Comparison of ENCODE assay signal across 17 cellular contexts in the genomic region with DNA sequence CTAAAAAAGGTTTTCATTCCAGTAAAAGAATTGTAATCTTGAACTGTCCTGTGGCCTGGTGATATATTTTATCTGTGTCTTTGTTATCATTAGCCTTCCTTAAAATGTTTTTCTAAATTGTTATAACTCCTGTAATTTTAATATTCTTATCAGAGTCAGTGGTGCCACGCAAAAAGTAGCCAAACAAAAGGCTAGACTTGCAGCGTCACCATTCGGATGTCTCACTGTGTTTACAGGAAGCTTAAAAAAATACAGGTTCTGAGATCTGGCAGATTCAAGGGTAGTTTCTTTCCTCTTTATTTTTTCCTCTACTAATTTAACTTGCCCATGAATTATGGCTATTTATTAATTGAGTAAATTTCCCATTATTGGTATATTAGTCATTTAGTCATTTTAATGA.
A peak's percentile ranks its signal among the peaks of the same experiment; 100 is the strongest.
DNase-seq lines count a peak whose midpoint lies in the region; TF ChIP-seq lines count a peak whose summit lies in the region.
"Had no signal": no experiment of that assay in that cellular context is flagged by ENCODE, and none has a peak within 500 bp of the region (broad histone marks: within the 10 kb centered on the region; RNA-seq: fewer than 3 reads in every experiment).

No MANE protein-coding gene starts in this region.

- H3K36me3 Mint-ChIP-seq in activated CD4-positive, alpha-beta memory T cell treated with anti-CD3 and anti-CD28 coated beads for 36 hours: no peaks in the 10 kb centered on the region
- H3K36me3 Mint-ChIP-seq in immature natural killer cell: no peaks in the 10 kb centered on the region

- no peak for TF ChIP-seq CTCF in GM13976 (IDR thresholded peaks at IDR 0.05; ENCODE audit: borderline replicate concordance, control extremely low read depth, extremely low read depth, insufficient read depth, missing control alignments)
- TF ChIP-seq CTCF in WERI-Rb-1 (IDR thresholded peaks at IDR 0.05; ENCODE audit: low read depth, low read length): no peak

- H3K9me3 Mint-ChIP-seq in activated CD4-positive, alpha-beta memory T cell treated with anti-CD3 and anti-CD28 coated beads for 36 hours: peaks cover 3% of the 10 kb centered on the region
- no peaks in the 10 kb centered on the region for H3K9me3 Mint-ChIP-seq in immature natural killer cell

- H3K4me3 ChIP-seq in ACC112 (ENCODE audit: low read depth, low read length) (0 out of 2 replicates have a peak overlapping the region, but pooled peaks have one; percentile 2), WERI-Rb-1 (ENCODE audit: low read depth, low read length) (no peak overlapping the region)
- H3K4me3 ChIP-seq: BLaER1 treated with 17β-estradiol and CSF1 and Interleukin-3, amounts not matched to agents 10 nM and 100 nM; SJSA1 had no signal

- no peaks in the 10 kb centered on the region for H3K79me2 ChIP-seq in ACC112 (ENCODE audit: control insufficient read depth, insufficient read depth, low read length, unreplicated experiment)

- no peaks in the 10 kb centered on the region for H3K27me3 ChIP-seq in ACC112 (ENCODE audit: insufficient read depth, low read length)
- no peaks in the 10 kb centered on the region for H3K27me3 ChIP-seq in WERI-Rb-1 (ENCODE audit: insufficient read depth, low read depth, severe bottlenecking)
- H3K27me3 ChIP-seq: BLaER1 treated with 17β-estradiol and CSF1 and Interleukin-3, amounts not matched to agents 10 nM and 100 nM; SJSA1 had no signal

- CTCF ChIA-PET in activated CD4-positive, alpha-beta memory T cell treated with anti-CD3 and anti-CD28 coated beads for 36 hours (lab: Charles Lee): no interaction called here

- peak overlapping the region; percentile 26 for H2AFZ ChIP-seq in ACC112 (ENCODE audit: low read length, unreplicated experiment)

- H3K27ac ChIP-seq in ACC112 (ENCODE audit: low read depth, low read length): peak overlapping the region; percentile 60
- H3K27ac ChIP-seq in WERI-Rb-1: no peak overlapping the region
- H3K27ac ChIP-seq: BLaER1 treated with 17β-estradiol and CSF1 and Interleukin-3, amounts not matched to agents 10 nM and 100 nM; SJSA1 had no signal

- no peaks in the 10 kb centered on the region for H3K36me3 ChIP-seq in ACC112 (ENCODE audit: insufficient read depth, low read length)
- H3K36me3 ChIP-seq in WERI-Rb-1: no peaks in the 10 kb centered on the region
- H3K36me3 ChIP-seq: BLaER1 treated with 17β-estradiol and CSF1 and Interleukin-3, amounts not matched to agents 10 nM and 100 nM; SJSA1 had no signal

- in situ Hi-C loops in GM13976 (cut with MboI; ENCODE audit: low sequenced_read_pairs, unreplicated experiment): no loop called here

- H3K4me1 ChIP-seq in ACC112 (ENCODE audit: control insufficient read depth, insufficient read depth, low read length, unreplicated experiment): peaks cover 25% of the 10 kb centered on the region
- H3K4me1 ChIP-seq: BLaER1 treated with 17β-estradiol and CSF1 and Interleukin-3, amounts not matched to agents 10 nM and 100 nM; SJSA1 had no signal

- POLR2A ChIA-PET in activated CD4-positive, alpha-beta memory T cell treated with anti-CD3 and anti-CD28 coated beads for 36 hours (lab: Charles Lee): no interaction called here

- DNase-seq in OCI-M1 (lab: John Stamatoyannopoulos, UW) (peak; percentile 9), dermis blood vessel endothelial cell (peak; percentile 91), lung microvascular endothelial cell (ENCODE audit: low read depth in 2 of 2) (peak; percentile 79 to 95), GM13976 (ENCODE audit: low spot score) (no peak), WERI-Rb-1 (no peak), immature natural killer cell (no peak)
- no peak for DNase-seq in activated CD4-positive, alpha-beta memory T cell treated with anti-CD3 and anti-CD28 coated beads for 36 hours
- DNase-seq: DND-41, GF-D8, KG1, NCI-H1048, NCI-H146, NCI-H2081, NCI-H510A had no signal

- H3K27me3 Mint-ChIP-seq in activated CD4-positive, alpha-beta memory T cell treated with anti-CD3 and anti-CD28 coated beads for 36 hours: no peaks in the 10 kb centered on the region
- peaks cover 2 to 4% (median 4%) of the 10 kb centered on the region in 3 donors for H3K27me3 Mint-ChIP-seq in immature natural killer cell (ENCODE audit: low read depth in 3 of 3)

- no peak overlapping the region for H3K27ac Mint-ChIP-seq in activated CD4-positive, alpha-beta memory T cell treated with anti-CD3 and anti-CD28 coated beads for 36 hours
- H3K27ac Mint-ChIP-seq in immature natural killer cell: no peak overlapping the region

- intact Hi-C loops in activated CD4-positive, alpha-beta memory T cell treated with anti-CD3 and anti-CD28 coated beads for 36 hours (cut with micrococcal nuclease): no loop called here

- no peaks in the 10 kb centered on the region for H3K4me1 Mint-ChIP-seq in activated CD4-positive, alpha-beta memory T cell treated with anti-CD3 and anti-CD28 coated beads for 36 hours (ENCODE audit: low read depth)
- H3K4me1 Mint-ChIP-seq in immature natural killer cell: peaks cover 0 to 7% of the 10 kb centered on the region in 2 donors

- H3K4me3 Mint-ChIP-seq in activated CD4-positive, alpha-beta memory T cell treated with anti-CD3 and anti-CD28 coated beads for 36 hours: no peak overlapping the region
- no peak overlapping the region for H3K4me3 Mint-ChIP-seq in immature natural killer cell

- no peaks in the 10 kb centered on the region for H3K9me3 ChIP-seq in WERI-Rb-1 (ENCODE audit: severe bottlenecking)
- H3K9me3 ChIP-seq: BLaER1 treated with 17β-estradiol and CSF1 and Interleukin-3, amounts not matched to agents 10 nM and 100 nM; SJSA1 had no signal

Comparison
In these comparisons a context has a peak if more than half of its experiments do, and no peak if none do; other contexts are left out.
1. DNase-seq: peak in OCI-M1 (single experiment), dermis blood vessel endothelial cell (single experiment) and lung microvascular endothelial cell (2 of 2); none in activated CD4-positive, alpha-beta memory T cell treated with anti-CD3 and anti-CD28 coated beads for 36 hours (single experiment), GM13976 (single experiment), WERI-Rb-1 (single experiment) and immature natural killer cell (0 of 3).